ENCODE assay signal across 19 cellular contexts in genomic region chr7:35700327-35700726, GRCh38. TPM values are rescaled to one million over a fixed set of nuclear protein-coding genes. Genes with fewer than 3 reads are reported as not detected.
DNase-seq lines count a peak whose midpoint lies in the region; ATAC-seq and TF ChIP-seq lines count a peak whose summit lies in the region.
"Had no signal": no experiment of that assay in that cellular context is flagged by ENCODE, and none has a peak within 500 bp of the region (broad histone marks: within the 10 kb centered on the region; RNA-seq: fewer than 3 reads in every experiment).

No MANE protein-coding gene starts in this region.

- no peak overlapping the region for H3K4me3 Mint-ChIP-seq in activated CD4-positive, alpha-beta T cell treated with anti-CD3 and anti-CD28 coated beads for 36 hours
- no peak overlapping the region for H3K4me3 Mint-ChIP-seq in activated CD4-positive, alpha-beta T cell treated with anti-CD3 and anti-CD28 coated beads, Interleukin-2, amount 10 ng/mL, durations not matched to agents 7 days and 5 days
- H3K4me3 Mint-ChIP-seq in activated T-helper 2 cell treated with anti-CD3 and anti-CD28 coated beads, Interferon-gamma antibody, Interleukin-2, Interleukin-4, amounts not matched to agents 10 μg/mL and 5 μg/mL and 100 μg/mL, durations not matched to agents 14 hours and 24 hours and 36 hours (ENCODE audit: low read depth), result no peak overlapping the region
- no peak overlapping the region for H3K4me3 Mint-ChIP-seq in stimulated activated effector memory CD8-positive, alpha-beta T cell treated with anti-CD3 and anti-CD28 coated beads, Interleukin-12 subunit alpha, Interleukin-12 subunit beta, amount 100 ng/mL, for 72 hours
- H3K4me3 Mint-ChIP-seq: CD4-positive, CD25-positive, alpha-beta regulatory T cell had no signal

- no peaks in the 10 kb centered on the region for H3K27me3 Mint-ChIP-seq in activated CD4-positive, alpha-beta T cell treated with anti-CD3 and anti-CD28 coated beads for 36 hours
- no peaks in the 10 kb centered on the region for H3K27me3 Mint-ChIP-seq in activated CD4-positive, alpha-beta T cell treated with anti-CD3 and anti-CD28 coated beads, Interleukin-2, amount 10 ng/mL, durations not matched to agents 7 days and 5 days
- H3K27me3 Mint-ChIP-seq in activated T-helper 2 cell treated with anti-CD3 and anti-CD28 coated beads, Interferon-gamma antibody, Interleukin-2, Interleukin-4, amounts not matched to agents 10 μg/mL and 5 μg/mL and 100 μg/mL, durations not matched to agents 14 hours and 24 hours and 36 hours (ENCODE audit: low read depth), result no peaks in the 10 kb centered on the region
- H3K27me3 Mint-ChIP-seq: CD4-positive, CD25-positive, alpha-beta regulatory T cell; IgD-negative memory B cell had no signal

- intact Hi-C loops in activated CD4-positive, alpha-beta T cell treated with anti-CD3 and anti-CD28 coated beads for 36 hours (cut with DNase I, micrococcal nuclease), result loop anchor here in 1 of 2 experiments (1.0 kb wide), 1 partner anchor 23 kb away; no protein-coding TSS in a partner anchor
- intact Hi-C loops in activated T-helper 2 cell treated with anti-CD3 and anti-CD28 coated beads, Interferon-gamma antibody, Interleukin-2, Interleukin-4, amounts not matched to agents 10 μg/mL and 5 μg/mL and 100 μg/mL, durations not matched to agents 14 hours and 24 hours and 36 hours (cut with micrococcal nuclease), result loop anchor here (2.0 kb wide), 1 partner anchor 22 kb away; no protein-coding TSS in a partner anchor

- H3K4me2 ChIP-seq in KMS-11, result peak overlapping the region; percentile 49

- peaks cover 47% of the 10 kb centered on the region for H3K4me1 ChIP-seq in KMS-11 (ENCODE audit: low read depth, poor library complexity, severe bottlenecking)
- H3K4me1 ChIP-seq: BE2C had no signal

- no peaks in the 10 kb centered on the region for H3K9me3 Mint-ChIP-seq in activated CD4-positive, alpha-beta T cell treated with anti-CD3 and anti-CD28 coated beads for 36 hours (ENCODE audit: low read depth)
- no peaks in the 10 kb centered on the region for H3K9me3 Mint-ChIP-seq in activated CD4-positive, alpha-beta T cell treated with anti-CD3 and anti-CD28 coated beads, Interleukin-2, amount 10 ng/mL, durations not matched to agents 7 days and 5 days
- H3K9me3 Mint-ChIP-seq in activated T-helper 2 cell treated with anti-CD3 and anti-CD28 coated beads, Interferon-gamma antibody, Interleukin-2, Interleukin-4, amounts not matched to agents 10 μg/mL and 5 μg/mL and 100 μg/mL, durations not matched to agents 14 hours and 24 hours and 36 hours, result no peaks in the 10 kb centered on the region
- H3K9me3 Mint-ChIP-seq in stimulated activated effector memory CD8-positive, alpha-beta T cell treated with anti-CD3 and anti-CD28 coated beads, Interleukin-12 subunit alpha, Interleukin-12 subunit beta, amount 100 ng/mL, for 72 hours, result no peaks in the 10 kb centered on the region
- H3K9me3 Mint-ChIP-seq: CD4-positive, CD25-positive, alpha-beta regulatory T cell; IgD-negative memory B cell had no signal

- peaks cover 34% of the 10 kb centered on the region for H3K4me1 Mint-ChIP-seq in activated CD4-positive, alpha-beta T cell treated with anti-CD3 and anti-CD28 coated beads for 36 hours
- H3K4me1 Mint-ChIP-seq in activated CD4-positive, alpha-beta T cell treated with anti-CD3 and anti-CD28 coated beads, Interleukin-2, amount 10 ng/mL, durations not matched to agents 7 days and 5 days, result peaks cover 25% of the 10 kb centered on the region
- H3K4me1 Mint-ChIP-seq in activated T-helper 2 cell treated with anti-CD3 and anti-CD28 coated beads, Interferon-gamma antibody, Interleukin-2, Interleukin-4, amounts not matched to agents 10 μg/mL and 5 μg/mL and 100 μg/mL, durations not matched to agents 14 hours and 24 hours and 36 hours (ENCODE audit: low read depth), result peaks cover 44% of the 10 kb centered on the region
- H3K4me1 Mint-ChIP-seq in stimulated activated effector memory CD8-positive, alpha-beta T cell treated with anti-CD3 and anti-CD28 coated beads, Interleukin-12 subunit alpha, Interleukin-12 subunit beta, amount 100 ng/mL, for 72 hours, result peaks cover 50% of the 10 kb centered on the region

- POLR2A ChIA-PET in activated CD4-positive, alpha-beta T cell treated with anti-CD3 and anti-CD28 coated beads for 36 hours (lab: Charles Lee), result interaction anchor here (0.6 to 1.4 kb wide), 5 partner anchors 9 to 677 kb away, joined by 3 to 6 read pairs (median 3); partner anchors contain the start of gene SEPTIN7
- POLR2A ChIA-PET in activated CD4-positive, alpha-beta T cell treated with anti-CD3 and anti-CD28 coated beads, Interleukin-2, amount 10 ng/mL, durations not matched to agents 7 days and 5 days (lab: Charles Lee), result interaction anchor here (0.6 kb wide), 1 partner anchor 157 kb away, joined by 3 read pairs; no protein-coding TSS in a partner anchor

- H3K36me3 Mint-ChIP-seq in activated CD4-positive, alpha-beta T cell treated with anti-CD3 and anti-CD28 coated beads for 36 hours (ENCODE audit: low read depth), result peaks cover 13% of the 10 kb centered on the region
- peaks cover 12% of the 10 kb centered on the region for H3K36me3 Mint-ChIP-seq in activated CD4-positive, alpha-beta T cell treated with anti-CD3 and anti-CD28 coated beads, Interleukin-2, amount 10 ng/mL, durations not matched to agents 7 days and 5 days (ENCODE audit: low read depth)
- H3K36me3 Mint-ChIP-seq in activated T-helper 2 cell treated with anti-CD3 and anti-CD28 coated beads, Interferon-gamma antibody, Interleukin-2, Interleukin-4, amounts not matched to agents 10 μg/mL and 5 μg/mL and 100 μg/mL, durations not matched to agents 14 hours and 24 hours and 36 hours (ENCODE audit: low read depth), result peaks cover 10% of the 10 kb centered on the region
- peaks cover 3% of the 10 kb centered on the region for H3K36me3 Mint-ChIP-seq in stimulated activated effector memory CD8-positive, alpha-beta T cell treated with anti-CD3 and anti-CD28 coated beads, Interleukin-12 subunit alpha, Interleukin-12 subunit beta, amount 100 ng/mL, for 72 hours
- H3K36me3 Mint-ChIP-seq: CD4-positive, CD25-positive, alpha-beta regulatory T cell; IgD-negative memory B cell had no signal

- CTCF ChIA-PET in activated CD4-positive, alpha-beta T cell treated with anti-CD3 and anti-CD28 coated beads for 36 hours (lab: Charles Lee), result interaction anchor here (0.6 to 2.4 kb wide), 10 partner anchors 9 to 207 kb away, joined by 3 to 13 read pairs (median 6); partner anchors contain the start of gene SEPTIN7
- CTCF ChIA-PET in activated CD4-positive, alpha-beta T cell treated with anti-CD3 and anti-CD28 coated beads, Interleukin-2, amount 10 ng/mL, durations not matched to agents 7 days and 5 days (lab: Charles Lee), result interaction anchor here (0.6 to 1.5 kb wide), 4 partner anchors 10 to 443 kb away, joined by 3 to 4 read pairs (median 4); no protein-coding TSS in a partner anchor

- no peak for DNase-seq in activated CD4-positive, alpha-beta T cell treated with anti-CD3 and anti-CD28 coated beads for 36 hours
- DNase-seq in activated CD4-positive, alpha-beta T cell treated with anti-CD3 and anti-CD28 coated beads, Interleukin-2, amount 10 ng/mL, durations not matched to agents 7 days and 5 days, result no peak
- DNase-seq in activated T-helper 2 cell treated with anti-CD3 and anti-CD28 coated beads, Interferon-gamma antibody, Interleukin-2, Interleukin-4, amounts not matched to agents 10 μg/mL and 5 μg/mL and 100 μg/mL, durations not matched to agents 14 hours and 24 hours and 36 hours (ENCODE audit: low spot score), result no peak
- DNase-seq in stimulated activated effector memory CD8-positive, alpha-beta T cell treated with anti-CD3 and anti-CD28 coated beads, Interleukin-12 subunit alpha, Interleukin-12 subunit beta, amount 100 ng/mL, for 72 hours (ENCODE audit: low spot score in 2 of 2), result no peak
- DNase-seq in epidermal melanocyte (ENCODE audit: insufficient read length, low spot score), result no peak
- no peak for DNase-seq in kidney glomerular epithelial cell (lab: John Stamatoyannopoulos, UW)
- DNase-seq: BE2C; CD4-positive, CD25-positive, alpha-beta regulatory T cell; COR-L47; DMS 273 treated with DMSO at 0.1 percent for 48 hours; GM23248; NCI-H1105; NCI-H2081; NK-92 treated with Interleukin-12 subunit alpha and Interleukin-12 subunit beta, amount 100 ng/mL, for 24 hours had no signal

- no peak overlapping the region for H3K9ac ChIP-seq in KMS-11
- H3K9ac ChIP-seq: GM23248 had no signal

- no peaks in the 10 kb centered on the region for H3K79me2 ChIP-seq in KMS-11 (ENCODE audit: insufficient read depth, low read depth)

- H4K20me1 ChIP-seq in KMS-11 (ENCODE audit: insufficient read depth), result no peaks in the 10 kb centered on the region

- H2AFZ ChIP-seq in KMS-11 (ENCODE audit: low read depth), result no peak overlapping the region
- H2AFZ ChIP-seq: GM23248 had no signal

- peak overlapping the region; percentile 49 for H3K27ac Mint-ChIP-seq in activated CD4-positive, alpha-beta T cell treated with anti-CD3 and anti-CD28 coated beads for 36 hours
- H3K27ac Mint-ChIP-seq in activated CD4-positive, alpha-beta T cell treated with anti-CD3 and anti-CD28 coated beads, Interleukin-2, amount 10 ng/mL, durations not matched to agents 7 days and 5 days, result no peak overlapping the region
- H3K27ac Mint-ChIP-seq in activated T-helper 2 cell treated with anti-CD3 and anti-CD28 coated beads, Interferon-gamma antibody, Interleukin-2, Interleukin-4, amounts not matched to agents 10 μg/mL and 5 μg/mL and 100 μg/mL, durations not matched to agents 14 hours and 24 hours and 36 hours, result peak overlapping the region; percentile 70
- H3K27ac Mint-ChIP-seq in stimulated activated effector memory CD8-positive, alpha-beta T cell treated with anti-CD3 and anti-CD28 coated beads, Interleukin-12 subunit alpha, Interleukin-12 subunit beta, amount 100 ng/mL, for 72 hours, result peak overlapping the region; percentile 23
- H3K27ac Mint-ChIP-seq: CD4-positive, CD25-positive, alpha-beta regulatory T cell; IgD-negative memory B cell had no signal

- H3K36me3 ChIP-seq in KMS-11 (ENCODE audit: insufficient read depth), result no peaks in the 10 kb centered on the region
- H3K36me3 ChIP-seq: BE2C, HAP-1 had no signal

- H3K27ac ChIP-seq in KMS-11, result peak overlapping the region; percentile 43; the same call in 1 of the 2 replicates
- H3K27ac ChIP-seq: GM23248 had no signal

- TF ChIP-seq CTCF in KMS-11 (conservative IDR thresholded peaks at IDR 0.05; ENCODE audit: low read depth, low read length), result no peak

- H3K27me3 ChIP-seq in KMS-11 (ENCODE audit: insufficient read depth, low read depth), result no peaks in the 10 kb centered on the region
- H3K27me3 ChIP-seq: BE2C had no signal

- peak; percentile 60 for ATAC-seq in activated CD4-positive, alpha-beta T cell treated with anti-CD3 and anti-CD28 coated beads for 36 hours
- peak; percentile 54 for ATAC-seq in stimulated activated effector memory CD8-positive, alpha-beta T cell treated with anti-CD3 and anti-CD28 coated beads, Interleukin-12 subunit alpha, Interleukin-12 subunit beta, amount 100 ng/mL, for 72 hours
- no peak for ATAC-seq in GM19455 (IDR thresholded peaks at IDR 0.05; ENCODE audit: unreplicated experiment)
- ATAC-seq: Right ventricle myocardium inferior had no signal

- no peak overlapping the region for H3K4me3 ChIP-seq in KMS-11 (IDR thresholded peaks at IDR 0.05; ENCODE audit: insufficient read depth, low read depth, low read length)
- H3K4me3 ChIP-seq: GM23248, HAP-1 had no signal

RNA-seq across cellular contexts. Expression of gene HERPUD2, which starts 5.4 kb away (rescaled TPM):
- total RNA-seq in activated CD4-positive, alpha-beta T cell treated with anti-CD3 and anti-CD28 coated beads for 36 hours, result 10 to 100 TPM; 22.1 to 26.7 TPM
- total RNA-seq in activated CD4-positive, alpha-beta T cell treated with anti-CD3 and anti-CD28 coated beads, Interleukin-2, amount 10 ng/mL, durations not matched to agents 7 days and 5 days, result 10 to 100 TPM; 40.6 to 45.9 TPM
- total RNA-seq in activated T-helper 2 cell treated with anti-CD3 and anti-CD28 coated beads, Interferon-gamma antibody, Interleukin-2, Interleukin-4, amounts not matched to agents 10 μg/mL and 5 μg/mL and 100 μg/mL, durations not matched to agents 14 hours and 24 hours and 36 hours, result 24.9 and 25.8 TPM in 2 replicates
